In the genomic region with DNA sequence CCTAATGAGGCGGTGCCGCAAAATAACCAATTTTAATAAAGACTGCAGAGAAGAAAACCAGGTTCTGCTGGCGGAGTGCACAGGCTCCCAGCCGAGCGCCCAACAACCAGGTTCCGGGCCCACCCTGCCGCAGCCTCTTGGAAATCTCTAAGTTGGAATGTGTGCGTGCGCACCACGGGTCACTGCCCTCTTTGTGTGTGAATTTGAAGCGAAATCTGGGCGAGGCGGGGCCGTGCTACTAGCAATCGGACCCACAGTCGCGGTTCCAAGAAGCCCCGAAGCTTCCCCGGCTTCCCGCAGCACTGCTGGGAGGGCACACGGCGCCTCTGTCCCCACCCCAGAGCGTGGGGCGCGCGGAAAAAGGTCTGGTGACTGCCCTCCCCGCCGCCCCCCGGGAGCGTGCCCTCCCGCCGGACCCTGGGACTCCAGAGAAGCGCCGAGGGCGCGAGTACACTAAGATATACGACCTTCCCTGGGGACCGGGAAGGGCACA, we compare ENCODE assay signal across 8 cellular contexts. TPM values are rescaled to one million over a fixed set of nuclear protein-coding genes. Genes with fewer than 3 reads are reported as not detected.
A peak's percentile ranks its signal among the peaks of the same experiment; 100 is the strongest.
DNase-seq lines count a peak whose midpoint lies in the region; ATAC-seq and TF ChIP-seq lines count a peak whose summit lies in the region.

No MANE protein-coding gene starts in this region.

- peak overlapping the region; percentile 83 for H2AFZ ChIP-seq in DND-41 (ENCODE audit: low read depth, low read length)

- H3K4me2 ChIP-seq in DND-41 (ENCODE audit: insufficient read depth, low read length), result peak overlapping the region; percentile 95

- H3K79me2 ChIP-seq in DND-41 (ENCODE audit: insufficient read depth, low read length), result no peaks in the 10 kb centered on the region

- H3K4me1 ChIP-seq in DND-41 (ENCODE audit: insufficient read depth, low read length), result peaks cover 54% of the 10 kb centered on the region
- peaks cover 2 to 5% of the 10 kb centered on the region in 2 donors for H3K4me1 ChIP-seq in esophagus (ENCODE audit: control insufficient read depth in 2 of 2, insufficient read depth in 2 of 2, low read length in 1 of 2)
- H3K4me1 ChIP-seq in tibial nerve, result peaks cover 0 to 44% (median 29%) of the 10 kb centered on the region in 4 donors

- peaks cover 54% of the 10 kb centered on the region for H3K4me1 Mint-ChIP-seq in activated CD4-positive, alpha-beta memory T cell treated with anti-CD3 and anti-CD28 coated beads, Interleukin-2, amount 10 ng/mL, durations not matched to agents 7 days and 5 days

- peak overlapping the region; percentile 55; the same call in 1 of the 2 replicates for H3K27ac ChIP-seq in DND-41 (ENCODE audit: low read length)
- H3K27ac ChIP-seq in esophagus (ENCODE audit: low read depth in 2 of 2, low read length in 1 of 2), result peak overlapping the region; percentile 97 to 100
- H3K27ac ChIP-seq in tibial nerve, result peak overlapping the region; percentile 97 to 100 (median 98)

- H3K9me3 ChIP-seq in DND-41 (ENCODE audit: insufficient read depth, low read length, severe bottlenecking), result no peaks in the 10 kb centered on the region
- H3K9me3 ChIP-seq in esophagus (ENCODE audit: control insufficient read depth in 2 of 2, insufficient read depth in 1 of 2, low read depth in 1 of 2, low read length in 1 of 2), result no peaks in the 10 kb centered on the region
- no peaks in the 10 kb centered on the region for H3K9me3 ChIP-seq in tibial nerve

- peak overlapping the region; percentile 85 for H3K4me3 Mint-ChIP-seq in activated CD4-positive, alpha-beta memory T cell treated with anti-CD3 and anti-CD28 coated beads, Interleukin-2, amount 10 ng/mL, durations not matched to agents 7 days and 5 days

- peak overlapping the region; percentile 32 to 87 for H3K4me3 ChIP-seq in DND-41 (ENCODE audit: low read depth in 1 of 2, low read length in 2 of 2)
- H3K4me3 ChIP-seq in LNCaP clone FGC (ENCODE audit: low read depth, low read length), result peak overlapping the region; percentile 88
- peak overlapping the region; percentile 87 to 98 for H3K4me3 ChIP-seq in esophagus (ENCODE audit: low read depth in 1 of 2, low read length in 2 of 2)
- H3K4me3 ChIP-seq in tibial nerve, result peak overlapping the region; percentile 81 to 96 (median 84)

- TF ChIP-seq CTCF in DND-41 (IDR thresholded peaks at IDR 0.05; ENCODE audit: borderline replicate concordance, extremely low read depth, low read length, poor library complexity, severe bottlenecking) (no peak), LNCaP clone FGC (IDR thresholded peaks at IDR 0.05; ENCODE audit: control insufficient read depth, extremely low read depth, insufficient read depth) (no peak), tibial nerve (IDR thresholded peaks at IDR 0.05) (no peak)

- no peak for TF ChIP-seq POLR2A in tibial nerve (IDR thresholded peaks at IDR 0.05)

- H3K27ac Mint-ChIP-seq in activated CD4-positive, alpha-beta memory T cell treated with anti-CD3 and anti-CD28 coated beads, Interleukin-2, amount 10 ng/mL, durations not matched to agents 7 days and 5 days, result peak overlapping the region; percentile 84

- H3K27me3 ChIP-seq in DND-41 (ENCODE audit: insufficient read depth, low read length, poor library complexity), result peaks cover 28% of the 10 kb centered on the region
- no peaks in the 10 kb centered on the region for H3K27me3 ChIP-seq in esophagus (ENCODE audit: control insufficient read depth in 1 of 2, insufficient read depth in 2 of 2, low read length in 2 of 2)
- no peaks in the 10 kb centered on the region for H3K27me3 ChIP-seq in tibial nerve

- H3K36me3 ChIP-seq in DND-41 (ENCODE audit: insufficient read depth, low read length) (no peaks in the 10 kb centered on the region), esophagus (ENCODE audit: control insufficient read depth in 2 of 2, insufficient read depth in 2 of 2, low read length in 1 of 2) (peaks cover 0 to 5% of the 10 kb centered on the region in 2 donors), tibial nerve (no peaks in the 10 kb centered on the region)

- no peaks in the 10 kb centered on the region for H3K9me3 Mint-ChIP-seq in activated CD4-positive, alpha-beta memory T cell treated with anti-CD3 and anti-CD28 coated beads, Interleukin-2, amount 10 ng/mL, durations not matched to agents 7 days and 5 days

- peaks cover 40% of the 10 kb centered on the region for H3K36me3 Mint-ChIP-seq in activated CD4-positive, alpha-beta memory T cell treated with anti-CD3 and anti-CD28 coated beads, Interleukin-2, amount 10 ng/mL, durations not matched to agents 7 days and 5 days (ENCODE audit: low read depth)

- POLR2A ChIA-PET in activated CD4-positive, alpha-beta memory T cell treated with anti-CD3 and anti-CD28 coated beads, Interleukin-2, amount 10 ng/mL, durations not matched to agents 7 days and 5 days (lab: Charles Lee), result interaction anchor here (1.1 to 10.5 kb wide), 7 partner anchors 14 to 103 kb away, joined by 3 to 106 read pairs (median 6); no protein-coding TSS in a partner anchor

- ATAC-seq in DND-41 (ENCODE audit: insufficient read depth, low read depth) (peak; percentile 18), GM21576 (IDR thresholded peaks at IDR 0.05; ENCODE audit: unreplicated experiment) (peak; percentile 10)

- no peak for TF ChIP-seq EP300 in tibial nerve (IDR thresholded peaks at IDR 0.05)

- peaks cover 12% of the 10 kb centered on the region; the same call in 1 of the 2 replicates for H4K20me1 ChIP-seq in DND-41 (ENCODE audit: insufficient read depth, low read length)

- no peaks in the 10 kb centered on the region for H3K27me3 Mint-ChIP-seq in activated CD4-positive, alpha-beta memory T cell treated with anti-CD3 and anti-CD28 coated beads, Interleukin-2, amount 10 ng/mL, durations not matched to agents 7 days and 5 days

- peak; percentile 57 for DNase-seq in DND-41
- no peak for DNase-seq in LNCaP clone FGC (ENCODE audit: low read depth)
- peak; percentile 63 for DNase-seq in activated CD4-positive, alpha-beta memory T cell treated with anti-CD3 and anti-CD28 coated beads, Interleukin-2, amount 10 ng/mL, durations not matched to agents 7 days and 5 days
- peak; percentile 72 for DNase-seq in myocyte (ENCODE audit: low read depth)
- peak; percentile 73 to 84 for DNase-seq in tibial nerve (ENCODE audit: low spot score in 2 of 2)
- no peak for DNase-seq in SHP77 treated with DMSO at 0.1 percent for 48 hours (lab: John Stamatoyannopoulos, UW)

- CTCF ChIA-PET in activated CD4-positive, alpha-beta memory T cell treated with anti-CD3 and anti-CD28 coated beads, Interleukin-2, amount 10 ng/mL, durations not matched to agents 7 days and 5 days (lab: Charles Lee), result interaction anchor here (0.6 to 7.2 kb wide), 5 partner anchors 13 to 158 kb away, joined by 3 to 67 read pairs (median 4); no protein-coding TSS in a partner anchor

- H3K9ac ChIP-seq in DND-41 (ENCODE audit: low read depth, low read length), result peak overlapping the region; percentile 70

- 0% methylated on average over 38 of the region's 38 CpGs for WGBS in esophagus, 2 donors
- 0 to 1% methylated on average over 25 to 27 of the region's 38 CpGs for WGBS in tibial nerve, 2 donors

RNA-seq across cellular contexts. Expression of gene MAP3K8, which starts 0.7 kb away (rescaled TPM):
- 10 to 100 TPM; 39.5 to 40.3 TPM for total RNA-seq in activated CD4-positive, alpha-beta memory T cell treated with anti-CD3 and anti-CD28 coated beads, Interleukin-2, amount 10 ng/mL, durations not matched to agents 7 days and 5 days
- polyA plus RNA-seq in esophagus, result 10 to 100 TPM; 13.7 to 20.1 TPM
- total RNA-seq in myocyte, result 2.9 and 7.2 TPM in 2 replicates
- polyA plus RNA-seq in myocyte (2012), result 1.5 TPM
- total RNA-seq in tibial nerve, result 10 to 100 TPM; 44.7 to 74.1 (median 56.2) TPM

Comparison
In these comparisons a context has a peak if more than half of its experiments do, and no peak if none do; other contexts are left out.
1. DNase-seq: peak in DND-41 (single experiment), activated CD4-positive, alpha-beta memory T cell treated with anti-CD3 and anti-CD28 coated beads, Interleukin-2, amount 10 ng/mL, durations not matched to agents 7 days and 5 days (single experiment), myocyte (single experiment) and tibial nerve (2 of 2); none in LNCaP clone FGC (single experiment) and SHP77 treated with DMSO at 0.1 percent for 48 hours (single experiment).
2. Peak in every context shown above with its lines, with median percentiles within 50 percentile points of each other: H3K27ac ChIP-seq and H3K4me3 ChIP-seq.